In the genomic region with DNA sequence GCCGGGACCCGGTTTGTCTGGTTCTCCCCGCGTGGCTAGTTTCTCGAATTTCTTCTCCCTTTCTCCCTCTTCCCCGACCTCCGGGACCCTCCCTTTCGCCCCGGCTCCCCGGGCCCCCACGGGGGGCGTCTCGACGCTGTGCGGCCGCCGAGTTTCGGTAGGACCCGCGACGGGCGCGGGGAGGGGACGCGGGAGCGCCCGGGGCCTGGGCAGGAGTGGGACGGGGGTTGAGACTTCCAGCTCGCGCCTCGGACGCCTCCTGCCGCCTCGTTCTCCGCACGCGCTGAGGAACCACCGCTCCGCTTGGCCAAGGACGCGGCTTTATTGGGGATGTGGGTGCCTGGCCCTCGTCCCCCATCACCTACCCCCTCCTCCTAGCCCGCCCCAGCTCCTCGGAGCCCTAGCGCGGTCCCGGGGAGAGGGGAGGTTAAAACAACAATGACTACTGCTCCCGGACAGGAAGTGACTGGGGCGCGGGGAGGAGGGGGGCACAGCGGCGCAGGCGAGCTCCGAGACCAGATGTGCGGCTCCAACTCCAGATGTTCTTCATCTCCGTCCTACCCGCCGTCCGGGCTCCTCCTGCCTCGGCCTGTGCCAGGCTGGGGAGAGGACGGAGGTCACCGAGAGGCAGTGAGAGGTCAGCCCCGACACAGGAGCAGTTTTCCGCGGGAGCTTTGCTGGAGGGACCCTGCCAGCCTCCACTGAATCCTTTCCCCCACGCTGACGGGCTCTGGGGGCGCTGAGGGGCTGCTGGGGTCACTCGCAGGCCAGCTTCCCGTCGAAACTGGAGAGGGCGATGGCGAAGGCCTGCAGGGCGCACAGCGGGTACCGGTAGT, we compare ENCODE assay signal across 8 cellular contexts. TPM values are rescaled to one million over a fixed set of nuclear protein-coding genes. Genes with fewer than 3 reads are reported as not detected.
DNase-seq lines count a peak whose midpoint lies in the region; ATAC-seq and TF ChIP-seq lines count a peak whose summit lies in the region.
"Had no signal": no experiment of that assay in that cellular context is flagged by ENCODE, and none has a peak within 500 bp of the region (broad histone marks: within the 10 kb centered on the region; RNA-seq: fewer than 3 reads in every experiment).

No MANE protein-coding gene starts in this region.

- H3K4me3 ChIP-seq in PC-3 (ENCODE audit: low read length), result peak overlapping the region; percentile 69

- POLR2A ChIA-PET in PC-3 (lab: Charles Lee; ENCODE audit: unreplicated experiment), result interaction anchor here (0.6 kb wide), 1 partner anchor 70 kb away, joined by 14 read pairs; no protein-coding TSS in a partner anchor

- no peaks in the 10 kb centered on the region for H3K36me3 ChIP-seq in PC-3 (ENCODE audit: low read depth, low read length)

- H2AFZ ChIP-seq in PC-3 (ENCODE audit: low read length), result peak overlapping the region; percentile 92

- H3K27ac ChIP-seq in PC-3 (ENCODE audit: low read length), result peak overlapping the region; percentile 35; the same call in 1 of the 2 replicates

- peak overlapping the region; percentile 79 for H3K9ac ChIP-seq in PC-3 (ENCODE audit: low read length)

- CTCF ChIA-PET in PC-3 (lab: Charles Lee), result no interaction called here

- ATAC-seq in PC-3 (peak; percentile 17), Right ventricle myocardium inferior (peak; percentile 69), HG03442 (IDR thresholded peaks at IDR 0.05; ENCODE audit: unreplicated experiment) (no peak)

- no peaks in the 10 kb centered on the region; the same call in 1 of the 2 replicates for H4K20me1 ChIP-seq in PC-3 (ENCODE audit: low read length)

- BruUV-seq in PC-3 (replicated peaks; lab: Mats Ljungman, UMichigan), result TSS peak; percentile 48

- H3K27ac Mint-ChIP-seq in activated naive CD4-positive, alpha-beta T cell treated with anti-CD3 and anti-CD28 coated beads, Interleukin-2, amount 50 U/mL, for 24 hours, result no peak overlapping the region
- H3K27ac Mint-ChIP-seq in progenitor cell of endocrine pancreas, result peak overlapping the region; percentile 93

- H3K4me2 ChIP-seq in PC-3 (ENCODE audit: low read length), result peak overlapping the region; percentile 96

- TF ChIP-seq CTCF in GM20000 (IDR thresholded peaks at IDR 0.05; ENCODE audit: extremely low read depth, missing control alignments) (no peak), PC-3 (conservative IDR thresholded peaks at IDR 0.05; ENCODE audit: low read depth, low read length) (no peak), progenitor cell of endocrine pancreas (IDR thresholded peaks at IDR 0.05; ENCODE audit: unreplicated experiment) (no peak)

- peaks cover 29% of the 10 kb centered on the region for H3K4me1 ChIP-seq in PC-3 (ENCODE audit: insufficient read depth, low read length)

- no peaks in the 10 kb centered on the region for H3K36me3 Mint-ChIP-seq in activated naive CD4-positive, alpha-beta T cell treated with anti-CD3 and anti-CD28 coated beads, Interleukin-2, amount 50 U/mL, for 24 hours
- no peaks in the 10 kb centered on the region for H3K36me3 Mint-ChIP-seq in progenitor cell of endocrine pancreas (ENCODE audit: insufficient read depth)

- H3K27me3 ChIP-seq in PC-3 (ENCODE audit: low read length), result no peaks in the 10 kb centered on the region

- H3K4me1 Mint-ChIP-seq in activated naive CD4-positive, alpha-beta T cell treated with anti-CD3 and anti-CD28 coated beads, Interleukin-2, amount 50 U/mL, for 24 hours, result peaks cover 12% of the 10 kb centered on the region
- H3K4me1 Mint-ChIP-seq in progenitor cell of endocrine pancreas (ENCODE audit: low read depth), result peaks cover 26% of the 10 kb centered on the region

- no peaks in the 10 kb centered on the region for H3K9me3 ChIP-seq in PC-3 (ENCODE audit: low read length)

- H3K9me3 Mint-ChIP-seq in activated naive CD4-positive, alpha-beta T cell treated with anti-CD3 and anti-CD28 coated beads, Interleukin-2, amount 50 U/mL, for 24 hours, result no peaks in the 10 kb centered on the region
- H3K9me3 Mint-ChIP-seq in progenitor cell of endocrine pancreas (ENCODE audit: low read depth), result no peaks in the 10 kb centered on the region

- peaks cover 35% of the 10 kb centered on the region for H3K79me2 ChIP-seq in PC-3 (ENCODE audit: low read length)

- intact Hi-C loops in PC-3 (cut with micrococcal nuclease), result no loop called here
- intact Hi-C loops in Right ventricle myocardium inferior (cut with DNase I), result no loop called here

- no peaks in the 10 kb centered on the region for H3F3A ChIP-seq in PC-3 (ENCODE audit: low read length, unreplicated experiment)

- H3K9me2 ChIP-seq in PC-3 (replicated peaks; ENCODE audit: low read length), result no peaks in the 10 kb centered on the region

- peaks cover 4% of the 10 kb centered on the region for H3K27me3 Mint-ChIP-seq in activated naive CD4-positive, alpha-beta T cell treated with anti-CD3 and anti-CD28 coated beads, Interleukin-2, amount 50 U/mL, for 24 hours
- H3K27me3 Mint-ChIP-seq in progenitor cell of endocrine pancreas, result peaks cover 24% of the 10 kb centered on the region

- DNase-seq in GM20000 (ENCODE audit: low spot score) (peak; percentile 65), PC-3 (no peak), Right ventricle myocardium inferior (ENCODE audit: missing footprints) (peak; percentile 87), progenitor cell of endocrine pancreas (ENCODE audit: low spot score, unreplicated experiment) (peak; percentile 29), Ammon's horn (ENCODE audit: low spot score) (no peak)

- H3K4me3 Mint-ChIP-seq in activated naive CD4-positive, alpha-beta T cell treated with anti-CD3 and anti-CD28 coated beads, Interleukin-2, amount 50 U/mL, for 24 hours, result peak overlapping the region; percentile 87
- H3K4me3 Mint-ChIP-seq in progenitor cell of endocrine pancreas (ENCODE audit: low read depth), result peak overlapping the region; percentile 75

RNA-seq across cellular contexts. Expression of a gene that starts 0.9 kb away (rescaled TPM):
- 9.2 and 15.4 TPM in 2 replicates for total RNA-seq in PC-3 (2014; rRNA removed)
- total RNA-seq in Right ventricle myocardium inferior, result 32.2 TPM
- 42.5 and 43.4 TPM in 2 replicates for total RNA-seq in progenitor cell of endocrine pancreas

RNA-seq across cellular contexts. Expression of a gene that starts 14.9 kb away (rescaled TPM):
- total RNA-seq in PC-3 (2014; rRNA removed), result not detected in 2 replicates
- total RNA-seq in Right ventricle myocardium inferior, result not detected
- total RNA-seq in progenitor cell of endocrine pancreas, result 0.22 TPM in 2 replicates
- total RNA-seq: glomerular endothelial cell had no signal

RNA-seq across cellular contexts. Expression of a gene that starts 29.6 kb away (rescaled TPM):
- 1,114 and 1,509 TPM in 2 replicates for total RNA-seq in PC-3 (2014; rRNA removed)
- 606 TPM for total RNA-seq in Right ventricle myocardium inferior
- total RNA-seq in progenitor cell of endocrine pancreas, result 1,416 and 1,451 TPM in 2 replicates

RNA-seq across cellular contexts. Expression of a gene that starts 45.7 kb away (rescaled TPM):
- total RNA-seq in PC-3 (2014; rRNA removed) (13.8 and 18.6 TPM in 2 replicates), Right ventricle myocardium inferior (4.1 TPM), progenitor cell of endocrine pancreas (9.3 and 10.6 TPM in 2 replicates)

Comparison
In these comparisons a context has a peak if more than half of its experiments do, and no peak if none do; other contexts are left out.
1. DNase-seq: peak in GM20000 (single experiment), Right ventricle myocardium inferior (single experiment) and progenitor cell of endocrine pancreas (single experiment); none in PC-3 (single experiment) and Ammon's horn (single experiment).